1 cellular context compared by ENCODE assay signal in genomic region chr9:98172604-98173003, GRCh38.
TF ChIP-seq lines count a peak whose summit lies in the region.

No MANE protein-coding gene starts in this region.

TF ChIP-seq in HepG2, 621 proteins besides CTCF, POLR2A, EP300 and RAD21 (continued from another document):
- no peak for TF ChIP-seq GFI1 (CRISPR knock-in tag; IDR thresholded peaks at IDR 0.05; ENCODE audit: borderline replicate concordance)
- TF ChIP-seq UBTF (CRISPR knock-in tag; IDR thresholded peaks at IDR 0.05) = no peak
- no peak for TF ChIP-seq ZFP41 (CRISPR knock-in tag; IDR thresholded peaks at IDR 0.05; ENCODE audit: borderline replicate concordance)
- no peak for TF ChIP-seq ZNF564 (CRISPR knock-in tag; IDR thresholded peaks at IDR 0.05)
- no peak for TF ChIP-seq TIGD3 (CRISPR knock-in tag; IDR thresholded peaks at IDR 0.05; ENCODE audit: borderline replicate concordance)
- no peak for TF ChIP-seq ZNF10 (CRISPR knock-in tag; IDR thresholded peaks at IDR 0.05; ENCODE audit: borderline replicate concordance, low read depth)
- no peak for TF ChIP-seq MAF1 (CRISPR knock-in tag; IDR thresholded peaks at IDR 0.05; ENCODE audit: borderline replicate concordance)
- TF ChIP-seq PHB2 (IDR thresholded peaks at IDR 0.05; ENCODE audit: partially characterized antibody) = no peak
- no peak for TF ChIP-seq ZNF484 (CRISPR knock-in tag; IDR thresholded peaks at IDR 0.05; ENCODE audit: borderline replicate concordance, low read depth)
- TF ChIP-seq SPEN (CRISPR knock-in tag; IDR thresholded peaks at IDR 0.05; ENCODE audit: low read depth) = no peak
- TF ChIP-seq SIX4 (CRISPR knock-in tag; IDR thresholded peaks at IDR 0.05) = peak; percentile 80
- no peak for TF ChIP-seq PHF21A (CRISPR knock-in tag; IDR thresholded peaks at IDR 0.05)
- 0 out of 2 replicates have a peak, but pooled peaks have one; percentile 9 for TF ChIP-seq TFAP4 (IDR thresholded peaks at IDR 0.05; ENCODE audit: borderline replicate concordance, low read depth)
- no peak for TF ChIP-seq ZNF605 (CRISPR knock-in tag; IDR thresholded peaks at IDR 0.05)
- no peak for TF ChIP-seq ZNF142 (CRISPR knock-in tag; IDR thresholded peaks at IDR 0.05)
- no peak for TF ChIP-seq LRRFIP1 (CRISPR knock-in tag; conservative IDR thresholded peaks at IDR 0.05)
- no peak for TF ChIP-seq BRD4 (CRISPR knock-in tag; IDR thresholded peaks at IDR 0.05)
- no peak for TF ChIP-seq RFXAP (CRISPR knock-in tag; IDR thresholded peaks at IDR 0.05; ENCODE audit: borderline replicate concordance)
- no peak for TF ChIP-seq DDIT3 (CRISPR knock-in tag; IDR thresholded peaks at IDR 0.05)
- TF ChIP-seq ATF6 (CRISPR knock-in tag; conservative IDR thresholded peaks at IDR 0.05) = no peak
- TF ChIP-seq KMT2B (CRISPR knock-in tag; IDR thresholded peaks at IDR 0.05) = no peak
- peak; percentile 82; the same call in 1 of the 2 replicates for TF ChIP-seq SIX1 (CRISPR knock-in tag; IDR thresholded peaks at IDR 0.05; ENCODE audit: borderline replicate concordance)
- TF ChIP-seq ISL2 (CRISPR knock-in tag; IDR thresholded peaks at IDR 0.05) = no peak
- no peak for TF ChIP-seq ARNTL (CRISPR knock-in tag; IDR thresholded peaks at IDR 0.05)
